35 cellular contexts compared by ENCODE assay signal in genomic region chr17:80518392-80518791, GRCh38. TPM values are rescaled to one million over a fixed set of nuclear protein-coding genes. Genes with fewer than 3 reads are reported as not detected.
DNase-seq lines count a peak whose midpoint lies in the region; ATAC-seq, FAIRE-seq and TF ChIP-seq lines count a peak whose summit lies in the region.
"Had no signal": no experiment of that assay in that cellular context is flagged by ENCODE, and none has a peak within 500 bp of the region (broad histone marks: within the 10 kb centered on the region; RNA-seq: fewer than 3 reads in every experiment).

No MANE protein-coding gene starts in this region.

- no peak for ATAC-seq in HepG2
- ATAC-seq: CD8-positive, alpha-beta T cell had no signal

- no peak overlapping the region for H2AFZ ChIP-seq in H1 (ENCODE audit: low read length)
- no peak overlapping the region for H2AFZ ChIP-seq in HepG2 (ENCODE audit: low read length)

- TF ChIP-seq POLR2A in H1 (IDR thresholded peaks at IDR 0.05; ENCODE audit: control extremely low read depth in 1 of 2, low read depth in 2 of 2, low read length in 2 of 2) (no peak), lower leg skin (IDR thresholded peaks at IDR 0.05) (no peak), HepG2 (IDR thresholded peaks at IDR 0.05; ENCODE audit: insufficient read depth in 1 of 2, low read depth in 2 of 2, low read length in 2 of 2) (no peak)

- no peak for DNase-seq in WERI-Rb-1
- no peak for DNase-seq in H1 (ENCODE audit: low read depth in 1 of 2, low spot score in 2 of 2)
- no peak for DNase-seq in urothelium cell line (ENCODE audit: low spot score)
- no peak for DNase-seq in glomerular visceral epithelial cell (ENCODE audit: extremely low spot score)
- DNase-seq in lower leg skin (ENCODE audit: low spot score in 2 of 2): no peak
- DNase-seq in HepG2 (ENCODE audit: low spot score): no peak
- no peak for DNase-seq in colonic mucosa
- DNase-seq: 8988T; ACHN; AML-193; BE2C; C1 segment of cervical spinal cord; Caco-2; Calu3; CD4-positive, alpha-beta memory T cell; CD4-positive, alpha-beta T cell; CD4-positive, CD25-positive, alpha-beta regulatory T cell; CD8-positive, alpha-beta memory T cell; CD8-positive, alpha-beta T cell; COR-L47; DMS 273 treated with DMSO at 0.1 percent for 48 hours; DMS153; DMS53; DMS79; DMS79 treated with DMSO at 0.1 percent for 48 hours; DND-41; EL had no signal

- peak overlapping the region; percentile 77 for H3K56ac ChIP-seq in H1 (replicated peaks; ENCODE audit: insufficient read length, low read depth, low read length)

- H3K9ac ChIP-seq in H1 (replicated peaks in 1 of 4; ENCODE audit: extremely low read depth in 1 of 4, low read depth in 3 of 4, low read length in 3 of 4) (no peak overlapping the region), HepG2 (ENCODE audit: insufficient read depth, low read depth, low read length) (no peak overlapping the region), colonic mucosa (ENCODE audit: low read depth in 2 of 2, low read length in 2 of 2) (no peak overlapping the region)
- H3K9ac ChIP-seq: BLaER1; BLaER1 treated with 17β-estradiol and CSF1 and Interleukin-3, amounts not matched to agents 10 nM and 100 nM had no signal

- no peak overlapping the region for H2AK5ac ChIP-seq in H1 (ENCODE audit: low read depth, low read length)

- FAIRE-seq in H1 (lab: Jason Lieb, UNC): no peak
- peak; percentile 92 for FAIRE-seq in urothelium cell line (lab: Jason Lieb, UNC)
- no peak for FAIRE-seq in HepG2 (lab: Jason Lieb, UNC)
- FAIRE-seq: A204.1, A549 had no signal

- peaks cover 5% of the 10 kb centered on the region; the same call in 1 of the 2 replicates for H3K23me2 ChIP-seq in H1 (ENCODE audit: low read depth, low read length)

- POLR2A ChIA-PET in HEK293 (lab: Yijun Ruan, JAX) (no interaction called here), H1 (lab: Charles Lee; ENCODE audit: partially characterized antibody) (no interaction called here), HepG2 (lab: Yijun Ruan, JAX) (no interaction called here)

- no peak overlapping the region for H4K8ac ChIP-seq in H1 (ENCODE audit: extremely low read depth, insufficient read depth, low read length)

- H3K27me3 ChIP-seq in WERI-Rb-1 (ENCODE audit: insufficient read depth, low read depth, severe bottlenecking) (no peaks in the 10 kb centered on the region), H1 (replicated peaks in 1 of 4; ENCODE audit: control insufficient read depth in 3 of 4, extremely low read depth in 1 of 4, insufficient read depth in 3 of 4, low read length in 3 of 4) (peaks cover 0 to 6% (median 1%) of the 10 kb centered on the region in 4 experiments; a peak in 4 of 7 replicates), HepG2 (ENCODE audit: control insufficient read depth in 1 of 2, insufficient read depth in 2 of 2, low read length in 2 of 2) (peaks cover 6 to 52% of the 10 kb centered on the region in 2 experiments), colonic mucosa (no peaks in the 10 kb centered on the region)
- H3K27me3 ChIP-seq: BE2C, BLaER1 had no signal

- in situ Hi-C loops in HepG2 (cut with HindIII; ENCODE audit: extremely low pct_ligation_motif_present, low pct_unique_long_range_greater_than_20kb): no loop called here

- H2BK120ac ChIP-seq in H1 (replicated peaks; ENCODE audit: low read depth, low read length): no peak overlapping the region

- no peak overlapping the region for H2BK5ac ChIP-seq in H1 (ENCODE audit: low read depth, low read length)

- no peak overlapping the region for H2BK12ac ChIP-seq in H1 (ENCODE audit: low read depth, low read length)

- H3K23ac ChIP-seq in H1 (ENCODE audit: insufficient read length): no peak overlapping the region

- H3K79me2 ChIP-seq in H1 (ENCODE audit: control insufficient read depth in 1 of 2, insufficient read depth in 2 of 2, low read length in 2 of 2): no peaks in the 10 kb centered on the region
- H3K79me2 ChIP-seq in HepG2 (ENCODE audit: insufficient read depth, low read length): no peaks in the 10 kb centered on the region

- 60 to 100% methylated on average over 1 of the region's 1 CpG for WGBS in H1 (ENCODE audit: extremely low coverage in 1 of 2, insufficient coverage in 1 of 2, insufficient read length in 1 of 2, insufficient replicate concordance in 2 of 2, low coverage in 1 of 2, low lambda C conversion rate in 2 of 2, missing lambda C conversion rate in 1 of 2), 2 experiments
- 79 to 88% methylated on average over 1 of the region's 1 CpG for WGBS in lower leg skin, 2 donors
- WGBS in HepG2 (ENCODE audit: low lambda C conversion rate): 0% methylated on average over 1 of the region's 1 CpG

- no peak overlapping the region for H2BK20ac ChIP-seq in H1 (ENCODE audit: low read length)

- intact Hi-C loops in lower leg skin (cut with DNase I; ENCODE audit: low total_unique reads): loop anchor here (2.0 kb wide), 1 partner anchor 42 kb away; no protein-coding TSS in a partner anchor
- intact Hi-C loops in HepG2 (cut with micrococcal nuclease; ENCODE audit: unreplicated experiment): no loop called here
- intact Hi-C loops in colonic mucosa (cut with DNase I): no loop called here

- no peak overlapping the region for H3K4ac ChIP-seq in H1 (replicated peaks; ENCODE audit: insufficient read length, low read depth, low read length)

- no peak overlapping the region for H3K18ac ChIP-seq in H1 (ENCODE audit: extremely low read depth, low read length)

- H2BK15ac ChIP-seq in H1 (ENCODE audit: low read length): no peak overlapping the region

- CTCF ChIA-PET in HEK293 (lab: Yijun Ruan, JAX) (no interaction called here), H1 (lab: Charles Lee; ENCODE audit: partially characterized antibody) (interaction anchor here (4.2 kb wide), 1 partner anchor 58 kb away, joined by 16 read pairs; no protein-coding TSS in a partner anchor), HepG2 (lab: Yijun Ruan, JAX; ENCODE audit: low intra/inter-chr PET ratio, low total read pairs) (no interaction called here)

- TF ChIP-seq EP300 in H1 (IDR thresholded peaks at IDR 0.05; ENCODE audit: borderline replicate concordance in 1 of 2, low read depth in 2 of 2, low read length in 2 of 2): no peak
- TF ChIP-seq EP300 in HepG2 (IDR thresholded peaks at IDR 0.05; ENCODE audit: low read depth in 2 of 2, low read length in 2 of 2): no peak
- TF ChIP-seq EP300 in HepG2 (CRISPR knock-in tag; IDR thresholded peaks at IDR 0.05; ENCODE audit: borderline replicate concordance): no peak

- no peak overlapping the region for H3K4me2 ChIP-seq in H1 (ENCODE audit: insufficient read depth in 1 of 2, low read depth in 2 of 2, low read length in 2 of 2)
- no peak overlapping the region for H3K4me2 ChIP-seq in HepG2 (ENCODE audit: low read depth, low read length)
- H3K4me2 ChIP-seq: A549; BLaER1; BLaER1 treated with 17β-estradiol and CSF1 and Interleukin-3, amounts not matched to agents 10 nM and 100 nM had no signal

- no peak for TF ChIP-seq CTCF in HEK293 (tag by site-specific recombination; IDR thresholded peaks at IDR 0.05)
- no peak for TF ChIP-seq CTCF in WERI-Rb-1 (IDR thresholded peaks at IDR 0.05; ENCODE audit: low read depth, low read length)
- TF ChIP-seq CTCF in H1 (IDR thresholded peaks at IDR 0.05; ENCODE audit: control extremely low read depth in 1 of 3, insufficient read depth in 1 of 3, low read depth in 1 of 3, low read length in 3 of 3): no peak
- TF ChIP-seq CTCF in lower leg skin (IDR thresholded peaks at IDR 0.05): no peak
- TF ChIP-seq CTCF in HepG2 (CRISPR knock-in tag; IDR thresholded peaks at IDR 0.05): no peak
- TF ChIP-seq CTCF in colonic mucosa (IDR thresholded peaks at IDR 0.05): no peak

- H3K9me3 ChIP-seq in HEK293 (ENCODE audit: control insufficient read depth, insufficient read depth, low read depth, low read length) (no peaks in the 10 kb centered on the region), WERI-Rb-1 (ENCODE audit: severe bottlenecking) (peaks cover 3% of the 10 kb centered on the region), H1 (ENCODE audit: insufficient read depth in 2 of 2, low read depth in 1 of 2, low read length in 1 of 2) (0 out of 4 replicates have a peak, but pooled peaks cover 0 to 2% of the 10 kb centered on the region in 2 experiments), HepG2 (ENCODE audit: low read length) (no peaks in the 10 kb centered on the region), colonic mucosa (no peaks in the 10 kb centered on the region)
- H3K9me3 ChIP-seq: A549; BE2C; BLaER1; BLaER1 treated with 17β-estradiol and CSF1 and Interleukin-3, amounts not matched to agents 10 nM and 100 nM had no signal

- TF ChIP-seq RAD21 in H1 (IDR thresholded peaks at IDR 0.05 in 1 of 2, conservative IDR thresholded peaks at IDR 0.05 in 1 of 2; ENCODE audit: low read depth in 2 of 2, low read length in 2 of 2) (no peak), HepG2 (CRISPR knock-in tag; IDR thresholded peaks at IDR 0.05) (no peak)

- H3K4me3 ChIP-seq in HEK293 (ENCODE audit: low read depth, low read length): no peak overlapping the region
- peak overlapping the region; percentile 8; the same call in 1 of the 2 replicates for H3K4me3 ChIP-seq in WERI-Rb-1 (ENCODE audit: low read depth, low read length)
- no peak overlapping the region for H3K4me3 ChIP-seq in H1 (ENCODE audit: extremely low read depth in 1 of 4, insufficient read depth in 2 of 4, low read depth in 3 of 4, low read length in 4 of 4)
- H3K4me3 ChIP-seq in lower leg skin (ENCODE audit: low read depth, poor library complexity, severe bottlenecking): no peak overlapping the region
- no peak overlapping the region for H3K4me3 ChIP-seq in HepG2 (replicated peaks in 1 of 3; ENCODE audit: insufficient read depth in 1 of 3, low read depth in 2 of 3, low read length in 3 of 3)
- no peak overlapping the region for H3K4me3 ChIP-seq in colonic mucosa
- H3K4me3 ChIP-seq: A549; BLaER1; BLaER1 treated with 17β-estradiol and CSF1 and Interleukin-3, amounts not matched to agents 10 nM and 100 nM had no signal

- no peak overlapping the region for H4K91ac ChIP-seq in H1 (replicated peaks; ENCODE audit: insufficient read length, low read length)

- no peak overlapping the region for H4K5ac ChIP-seq in H1 (ENCODE audit: insufficient read length, low read depth, low read length)

- no peaks in the 10 kb centered on the region for H3K36me3 ChIP-seq in HEK293 (ENCODE audit: control insufficient read depth in 2 of 2, insufficient read depth in 1 of 2, low read length in 2 of 2)
- no peaks in the 10 kb centered on the region for H3K36me3 ChIP-seq in WERI-Rb-1
- no peaks in the 10 kb centered on the region for H3K36me3 ChIP-seq in H1 (ENCODE audit: control insufficient read depth in 2 of 4, insufficient read depth in 4 of 4, low read length in 3 of 4)
- no peaks in the 10 kb centered on the region for H3K36me3 ChIP-seq in HepG2 (replicated peaks in 1 of 2; ENCODE audit: control insufficient read depth in 1 of 2, insufficient read depth in 2 of 2, low read length in 2 of 2)
- no peaks in the 10 kb centered on the region for H3K36me3 ChIP-seq in colonic mucosa
- H3K36me3 ChIP-seq: BE2C; BLaER1; BLaER1 treated with 17β-estradiol and CSF1 and Interleukin-3, amounts not matched to agents 10 nM and 100 nM had no signal

- no TSS peak for BruUV-seq in HepG2 (replicated peaks; lab: Mats Ljungman, UMichigan)

- H3K4me1 ChIP-seq in HEK293 (ENCODE audit: control insufficient read depth, insufficient read depth, low read length): no peaks in the 10 kb centered on the region
- peaks cover 0 to 3% (median under 1%) of the 10 kb centered on the region in 4 experiments; a peak in 2 of 7 replicates for H3K4me1 ChIP-seq in H1 (replicated peaks in 1 of 4; ENCODE audit: control insufficient read depth in 3 of 4, insufficient read depth in 4 of 4, low read length in 3 of 4)
- no peaks in the 10 kb centered on the region for H3K4me1 ChIP-seq in HepG2 (ENCODE audit: insufficient read depth, low read length)
- H3K4me1 ChIP-seq in colonic mucosa: no peaks in the 10 kb centered on the region
- H3K4me1 ChIP-seq: BE2C; BLaER1; BLaER1 treated with 17β-estradiol and CSF1 and Interleukin-3, amounts not matched to agents 10 nM and 100 nM; Caco-2 had no signal

- no peak overlapping the region for H3K14ac ChIP-seq in H1 (ENCODE audit: insufficient read length)

- H3K27ac ChIP-seq in HEK293 (ENCODE audit: extremely low read depth, low read depth, low read length) (no peak overlapping the region), WERI-Rb-1 (peak overlapping the region; percentile 83), H1 (ENCODE audit: low read depth, low read length) (no peak overlapping the region), HepG2 (ENCODE audit: extremely low read length, insufficient read depth, low read length) (no peak overlapping the region), colonic mucosa (no peak overlapping the region)
- H3K27ac ChIP-seq: 22Rv1; A549; BLaER1; BLaER1 treated with 17β-estradiol and CSF1 and Interleukin-3, amounts not matched to agents 10 nM and 100 nM; C4-2B had no signal

- H4K20me1 ChIP-seq in H1 (replicated peaks in 1 of 2; ENCODE audit: control insufficient read depth in 1 of 2, insufficient read depth in 2 of 2, low read length in 2 of 2): peaks cover 0 to 2% of the 10 kb centered on the region in 2 experiments
- H4K20me1 ChIP-seq in HepG2 (ENCODE audit: insufficient read depth, low read length): no peaks in the 10 kb centered on the region
- H4K20me1 ChIP-seq: BLaER1; BLaER1 treated with 17β-estradiol and CSF1 and Interleukin-3, amounts not matched to agents 10 nM and 100 nM had no signal

- H3K79me1 ChIP-seq in H1 (ENCODE audit: low read depth, low read length): no peaks in the 10 kb centered on the region

RNA-seq across cellular contexts. Expression of gene RPTOR, which starts 26.2 kb away (rescaled TPM):
- 28.7 and 29.0 TPM in 2 replicates for total RNA-seq in H1 (2021; fragmentation: NEBNext Ultra II Directional; extraction: Animal tissue kit (Norgen Biotek cat#: 25700))
- polyA plus RNA-seq in H1 (2011; rRNA removed) (6.9 and 15.2 TPM in 2 replicates), HepG2 (2011; rRNA removed) (6.6 and 7.2 TPM in 2 replicates)
- 5.9 TPM for polyA plus RNA-seq in H1 (2011; cell fraction: cytosol; rRNA removed)
- polyA plus RNA-seq in H1 (2011; cell fraction: nucleus; rRNA removed): 22.2 TPM
- polyA plus RNA-seq in H1 (2012, experiment 1 of 2): 11.2 to 16.6 TPM (median 15.1 TPM) in 4 replicates
- polyA plus RNA-seq in H1 (2012, experiment 2 of 2): 10.7 TPM
- polyA plus RNA-seq in H1 (2013, experiment 1 of 2): 9.7 TPM
- polyA plus RNA-seq in H1 (2013, experiment 2 of 2): 9.0 TPM
- polyA minus RNA-seq in H1 (2011; rRNA and poly(A)+ RNA removed): 22.7 and 24.2 TPM in 2 replicates
- polyA minus RNA-seq in H1 (2011; cell fraction: cytosol; rRNA and poly(A)+ RNA removed): 20.0 TPM
- polyA minus RNA-seq in H1 (2011; cell fraction: nucleus; rRNA and poly(A)+ RNA removed): 53.0 TPM
- total RNA-seq in lower leg skin (10 to 100 TPM; 30.7 to 68.2 (median 39.8) TPM), HepG2 (2016; rRNA removed; fragmentation: Illumina TruSeq; extraction: Trizol) (25.3 TPM in 2 replicates), colonic mucosa (10 to 100 TPM; 21.2 to 39.6 TPM)
- total RNA-seq in HepG2 (2016; cell fraction: cytosol; rRNA removed; fragmentation: Illumina TruSeq; extraction: Trizol; ENCODE audit: low read depth): 9.3 TPM in 2 replicates
- total RNA-seq in HepG2 (2016; cell fraction: insoluble cytoplasmic fraction; rRNA removed; fragmentation: Illumina TruSeq; extraction: Trizol): 19.0 and 24.1 TPM in 2 replicates
- total RNA-seq in HepG2 (2016; cell fraction: membrane; rRNA removed; fragmentation: Illumina TruSeq; extraction: Trizol): 10.7 and 12.5 TPM in 2 replicates
- total RNA-seq in HepG2 (2016; cell fraction: nucleus; rRNA removed; fragmentation: Illumina TruSeq; extraction: Trizol): 47.4 and 53.3 TPM in 2 replicates
- polyA plus RNA-seq in HepG2 (2011; cell fraction: cytosol; rRNA removed): 4.9 and 6.5 TPM in 2 replicates
- polyA plus RNA-seq in HepG2 (2011; cell fraction: nucleus; rRNA removed): 40.6 and 57.3 TPM in 2 replicates
- 16.9 and 22.1 TPM in 2 replicates for polyA plus RNA-seq in HepG2 (2012)
- polyA plus RNA-seq in HepG2 (2016; cell fraction: cytosol; fragmentation: Illumina TruSeq; extraction: Trizol; ENCODE audit: low read depth): 1.6 TPM in 2 replicates
- 12.7 and 16.8 TPM in 2 replicates for polyA plus RNA-seq in HepG2 (2016; cell fraction: insoluble cytoplasmic fraction; fragmentation: Illumina TruSeq; extraction: Trizol; ENCODE audit: low read depth)
- 3.3 and 3.8 TPM in 2 replicates for polyA plus RNA-seq in HepG2 (2016; cell fraction: membrane; fragmentation: Illumina TruSeq; extraction: Trizol; ENCODE audit: low read depth)
- polyA plus RNA-seq in HepG2 (2016; cell fraction: nucleus; fragmentation: Illumina TruSeq; extraction: Trizol; ENCODE audit: insufficient read depth, low read depth): 36.3 and 39.1 TPM in 2 replicates
- polyA minus RNA-seq in HepG2 (2011; rRNA and poly(A)+ RNA removed; ENCODE audit: low replicate concordance): 26.1 and 51.5 TPM in 2 replicates
- polyA minus RNA-seq in HepG2 (2011; cell fraction: cytosol; rRNA and poly(A)+ RNA removed): 18.6 and 20.2 TPM in 2 replicates
- polyA minus RNA-seq in HepG2 (2011; cell fraction: nucleus; rRNA and poly(A)+ RNA removed): 62.9 and 72.9 TPM in 2 replicates

RNA-seq across cellular contexts. Expression of gene NPTX1, which starts 42.0 kb away (rescaled TPM):
- total RNA-seq in H1 (2021; fragmentation: NEBNext Ultra II Directional; extraction: Animal tissue kit (Norgen Biotek cat#: 25700)): 12.0 and 14.8 TPM in 2 replicates
- polyA plus RNA-seq in H1 (2011; rRNA removed) (17.9 and 35.0 TPM in 2 replicates), HepG2 (2011; rRNA removed) (0.01 TPM in 1 of 2 replicates, not detected in the other)
- 23.1 TPM for polyA plus RNA-seq in H1 (2011; cell fraction: cytosol; rRNA removed)
- polyA plus RNA-seq in H1 (2011; cell fraction: nucleus; rRNA removed): 54.8 TPM
- polyA plus RNA-seq in H1 (2012, experiment 1 of 2): 10.6 to 21.0 TPM (median 15.1 TPM) in 4 replicates
- 7.3 TPM for polyA plus RNA-seq in H1 (2012, experiment 2 of 2)
- polyA plus RNA-seq in H1 (2013, experiment 1 of 2): 3.9 TPM
- 3.1 TPM for polyA plus RNA-seq in H1 (2013, experiment 2 of 2)
- 12.1 and 20.6 TPM in 2 replicates for polyA minus RNA-seq in H1 (2011; rRNA and poly(A)+ RNA removed)
- polyA minus RNA-seq in H1 (2011; cell fraction: cytosol; rRNA and poly(A)+ RNA removed): 21.1 TPM
- polyA minus RNA-seq in H1 (2011; cell fraction: nucleus; rRNA and poly(A)+ RNA removed): 22.5 TPM
- total RNA-seq in lower leg skin (1 to 10 TPM; 1.1 to 2.6 (median 2.3) TPM), HepG2 (2016; rRNA removed; fragmentation: Illumina TruSeq; extraction: Trizol) (not detected in 2 replicates), colonic mucosa (1 to 10 TPM in 1 of 2 donors, under 1 TPM in 1; 0.10 to 7.1 TPM)
- total RNA-seq in HepG2 (2016; cell fraction: cytosol; rRNA removed; fragmentation: Illumina TruSeq; extraction: Trizol; ENCODE audit: low read depth): not detected in 2 replicates
- not detected in 2 replicates for total RNA-seq in HepG2 (2016; cell fraction: insoluble cytoplasmic fraction; rRNA removed; fragmentation: Illumina TruSeq; extraction: Trizol)
- total RNA-seq in HepG2 (2016; cell fraction: membrane; rRNA removed; fragmentation: Illumina TruSeq; extraction: Trizol): not detected in 2 replicates
- total RNA-seq in HepG2 (2016; cell fraction: nucleus; rRNA removed; fragmentation: Illumina TruSeq; extraction: Trizol): not detected in 2 replicates
- polyA plus RNA-seq in HepG2 (2011; cell fraction: cytosol; rRNA removed): not detected in 2 replicates
- not detected in 2 replicates for polyA plus RNA-seq in HepG2 (2011; cell fraction: nucleus; rRNA removed)
- not detected in 2 replicates for polyA plus RNA-seq in HepG2 (2012)
- not detected in 2 replicates for polyA plus RNA-seq in HepG2 (2016; cell fraction: cytosol; fragmentation: Illumina TruSeq; extraction: Trizol; ENCODE audit: low read depth)
- not detected in 2 replicates for polyA plus RNA-seq in HepG2 (2016; cell fraction: insoluble cytoplasmic fraction; fragmentation: Illumina TruSeq; extraction: Trizol; ENCODE audit: low read depth)
- not detected in 2 replicates for polyA plus RNA-seq in HepG2 (2016; cell fraction: membrane; fragmentation: Illumina TruSeq; extraction: Trizol; ENCODE audit: low read depth)
- not detected in 2 replicates for polyA plus RNA-seq in HepG2 (2016; cell fraction: nucleus; fragmentation: Illumina TruSeq; extraction: Trizol; ENCODE audit: insufficient read depth, low read depth)
- polyA minus RNA-seq in HepG2 (2011; rRNA and poly(A)+ RNA removed; ENCODE audit: low replicate concordance): 17.0 TPM in 1 of 2 replicates, not detected in the other
- 0.10 TPM in 1 of 2 replicates, not detected in the other for polyA minus RNA-seq in HepG2 (2011; cell fraction: cytosol; rRNA and poly(A)+ RNA removed)
- polyA minus RNA-seq in HepG2 (2011; cell fraction: nucleus; rRNA and poly(A)+ RNA removed): 0.25 TPM in 1 of 2 replicates, not detected in the other
- total RNA-seq: CD4-positive, alpha-beta memory T cell had no signal
- polyA plus RNA-seq: CD14-positive monocyte; CD8-positive, alpha-beta memory T cell had no signal
